10 cellular contexts compared by ENCODE assay signal in genomic region chr19:1038995-1039645, GRCh38. TPM values are rescaled to one million over a fixed set of nuclear protein-coding genes. Genes with fewer than 3 reads are reported as not detected.
A peak's percentile ranks its signal among the peaks of the same experiment; 100 is the strongest.
DNase-seq lines count a peak whose midpoint lies in the region; ATAC-seq and TF ChIP-seq lines count a peak whose summit lies in the region.
"Had no signal": no experiment of that assay in that cellular context is flagged by ENCODE, and none has a peak within 500 bp of the region (broad histone marks: within the 10 kb centered on the region; RNA-seq: fewer than 3 reads in every experiment).

No MANE protein-coding gene starts in this region.

- H3K4me1 Mint-ChIP-seq in CD8-positive, alpha-beta T cell (ENCODE audit: low read depth): peaks cover 48% of the 10 kb centered on the region
- peaks cover 29 to 39% of the 10 kb centered on the region in 2 donors for H3K4me1 Mint-ChIP-seq in natural killer cell treated with Interleukin-12 subunit alpha and Interleukin-12 subunit beta and Interleukin-15 and Interleukin-18, amount 100 ng/mL, for 72 hours (ENCODE audit: low read depth in 2 of 2)

- H3K4me1 ChIP-seq in CD8-positive, alpha-beta T cell (ENCODE audit: insufficient read depth, low read length): peaks cover 43% of the 10 kb centered on the region
- peaks cover 42% of the 10 kb centered on the region for H3K4me1 ChIP-seq in Karpas-422 (ENCODE audit: low read length)

- H3K79me2 ChIP-seq in Karpas-422 (ENCODE audit: low read length): no peaks in the 10 kb centered on the region

- intact Hi-C loops in CD8-positive, alpha-beta T cell (cut with DNase I, micrococcal nuclease): no loop called here
- intact Hi-C loops in posterior cingulate gyrus (cut with DNase I): no loop called here

- H3K27me3 ChIP-seq in CD8-positive, alpha-beta T cell (ENCODE audit: insufficient read depth, low read length): no peaks in the 10 kb centered on the region
- no peaks in the 10 kb centered on the region for H3K27me3 ChIP-seq in Karpas-422 (ENCODE audit: low read length)

- peak overlapping the region; percentile 87 for H3K4me2 ChIP-seq in Karpas-422 (ENCODE audit: low read depth, low read length, poor library complexity, severe bottlenecking)

- H3K27ac Mint-ChIP-seq in CD8-positive, alpha-beta T cell: peak overlapping the region; percentile 96
- peak overlapping the region; percentile 80 to 96 for H3K27ac Mint-ChIP-seq in natural killer cell treated with Interleukin-12 subunit alpha and Interleukin-12 subunit beta and Interleukin-15 and Interleukin-18, amount 100 ng/mL, for 72 hours

- CTCF ChIA-PET in CD8-positive, alpha-beta T cell (lab: Charles Lee): interaction anchor here (0.9 to 7.6 kb wide), 9 partner anchors 9 to 55 kb away, joined by 3 to 68 read pairs (median 5); partner anchors contain the start of genes ARHGAP45, CNN2, RNU6-2 and WDR18

- H3K36me3 ChIP-seq in CD8-positive, alpha-beta T cell (ENCODE audit: insufficient read depth, low read length): peaks cover 17% of the 10 kb centered on the region
- H3K36me3 ChIP-seq in Karpas-422 (ENCODE audit: insufficient read depth, low read length): peaks cover 4% of the 10 kb centered on the region; the same call in 1 of the 2 replicates

- DNase-seq in CD8-positive, alpha-beta T cell: peak in 1 of 7 experiments; percentile 54
- no peak for DNase-seq in Karpas-422
- peak; percentile 30 for DNase-seq in central memory CD4-positive, alpha-beta T cell
- DNase-seq in natural killer cell treated with Interleukin-12 subunit alpha and Interleukin-12 subunit beta and Interleukin-15 and Interleukin-18, amount 100 ng/mL, for 72 hours (ENCODE audit: low spot score): no peak
- no peak for DNase-seq in HUDEP-2 (lab: John Stamatoyannopoulos, UW; ENCODE audit: unreplicated experiment in 76 of 76)
- no peak for DNase-seq in posterior cingulate gyrus
- DNase-seq in COR-L47 (lab: John Stamatoyannopoulos, UW): no peak
- no peak for DNase-seq in NCI-H1436 (lab: John Stamatoyannopoulos, UW)

- no peaks in the 10 kb centered on the region for H3K9me3 Mint-ChIP-seq in CD8-positive, alpha-beta T cell
- no peaks in the 10 kb centered on the region for H3K9me3 Mint-ChIP-seq in natural killer cell treated with Interleukin-12 subunit alpha and Interleukin-12 subunit beta and Interleukin-15 and Interleukin-18, amount 100 ng/mL, for 72 hours

- no peaks in the 10 kb centered on the region for H3K9me2 ChIP-seq in Karpas-422 (replicated peaks; ENCODE audit: insufficient read depth, low read length)

- POLR2A ChIA-PET in CD8-positive, alpha-beta T cell (lab: Charles Lee): interaction anchor here (0.6 to 8.3 kb wide), 18 partner anchors 9 to 230 kb away, joined by 3 to 148 read pairs (median 6); partner anchors contain the start of genes ARHGAP45, CNN2, GPX4 and RNU6-2

- ATAC-seq in CD8-positive, alpha-beta T cell: no peak
- no peak for ATAC-seq in natural killer cell treated with Interleukin-12 subunit alpha and Interleukin-12 subunit beta and Interleukin-15 and Interleukin-18, amount 100 ng/mL, for 72 hours

- TF ChIP-seq CTCF in CD8-positive, alpha-beta T cell (IDR thresholded peaks at IDR 0.05): no peak

- 0 out of 2 replicates have a peak overlapping the region, but pooled peaks have one; percentile 5 for H2AFZ ChIP-seq in Karpas-422 (ENCODE audit: low read length)

- H3K4me3 Mint-ChIP-seq in CD8-positive, alpha-beta T cell: peak overlapping the region; percentile 99
- H3K4me3 Mint-ChIP-seq in natural killer cell treated with Interleukin-12 subunit alpha and Interleukin-12 subunit beta and Interleukin-15 and Interleukin-18, amount 100 ng/mL, for 72 hours: peak overlapping the region; percentile 95

- peak overlapping the region; percentile 62 for H3K9ac ChIP-seq in Karpas-422 (ENCODE audit: low read length)

- H3K36me3 Mint-ChIP-seq in CD8-positive, alpha-beta T cell: peaks cover 62% of the 10 kb centered on the region
- H3K36me3 Mint-ChIP-seq in natural killer cell treated with Interleukin-12 subunit alpha and Interleukin-12 subunit beta and Interleukin-15 and Interleukin-18, amount 100 ng/mL, for 72 hours: no peaks in the 10 kb centered on the region

- no peaks in the 10 kb centered on the region for H3K9me3 ChIP-seq in CD8-positive, alpha-beta T cell (ENCODE audit: low read length)
- no peaks in the 10 kb centered on the region for H3K9me3 ChIP-seq in Karpas-422 (ENCODE audit: low read length)

- no peaks in the 10 kb centered on the region for H3K27me3 Mint-ChIP-seq in CD8-positive, alpha-beta T cell (ENCODE audit: low read depth)
- H3K27me3 Mint-ChIP-seq in natural killer cell treated with Interleukin-12 subunit alpha and Interleukin-12 subunit beta and Interleukin-15 and Interleukin-18, amount 100 ng/mL, for 72 hours: no peaks in the 10 kb centered on the region

- no peak overlapping the region for H3K27ac ChIP-seq in CD8-positive, alpha-beta T cell (ENCODE audit: low read depth, low read length)
- H3K27ac ChIP-seq in Karpas-422 (ENCODE audit: low read length): peak overlapping the region; percentile 95

- peak overlapping the region; percentile 96 for H3K4me3 ChIP-seq in CD8-positive, alpha-beta T cell (ENCODE audit: low read depth, low read length)
- peak overlapping the region; percentile 79 for H3K4me3 ChIP-seq in Karpas-422 (ENCODE audit: low read length)

- 0 out of 2 replicates have a peak, but pooled peaks cover 8% of the 10 kb centered on the region for H4K20me1 ChIP-seq in Karpas-422 (ENCODE audit: insufficient read depth, low read depth, low read length)

RNA-seq across cellular contexts. Expression of gene ABCA7, which starts 0.8 kb away (rescaled TPM):
- total RNA-seq in CD8-positive, alpha-beta T cell: 10 to 100 TPM; 93.3 to 98.0 TPM
- 23.8 and 31.7 TPM in 2 replicates for total RNA-seq in Karpas-422 (2014; rRNA removed; shearing (Covaris generic); ENCODE audit: low replicate concordance)
- 10 to 100 TPM; 53.7 to 69.9 TPM for total RNA-seq in natural killer cell treated with Interleukin-12 subunit alpha and Interleukin-12 subunit beta and Interleukin-15 and Interleukin-18, amount 100 ng/mL, for 72 hours

RNA-seq across cellular contexts. Expression of gene CNN2, which starts 12.7 kb away (rescaled TPM):
- total RNA-seq in CD8-positive, alpha-beta T cell: 100 to 1,000 TPM; 382 to 392 TPM
- 88.6 and 97.9 TPM in 2 replicates for total RNA-seq in Karpas-422 (2014; rRNA removed; shearing (Covaris generic); ENCODE audit: low replicate concordance)
- total RNA-seq in natural killer cell treated with Interleukin-12 subunit alpha and Interleukin-12 subunit beta and Interleukin-15 and Interleukin-18, amount 100 ng/mL, for 72 hours: 100 to 1,000 TPM; 119 to 141 TPM

RNA-seq across cellular contexts. Expression of gene RNU6-2, which starts 17.8 kb away (rescaled TPM):
- total RNA-seq in CD8-positive, alpha-beta T cell: not detected
- not detected in 2 replicates for total RNA-seq in Karpas-422 (2014; rRNA removed; shearing (Covaris generic); ENCODE audit: low replicate concordance)
- not detected for total RNA-seq in natural killer cell treated with Interleukin-12 subunit alpha and Interleukin-12 subunit beta and Interleukin-15 and Interleukin-18, amount 100 ng/mL, for 72 hours
- total RNA-seq: liver, temporal lobe had no signal

RNA-seq across cellular contexts. Expression of gene TMEM259, which starts 18.2 kb away (rescaled TPM):
- 100 to 1,000 TPM; 408 to 443 TPM for total RNA-seq in CD8-positive, alpha-beta T cell
- total RNA-seq in Karpas-422 (2014; rRNA removed; shearing (Covaris generic); ENCODE audit: low replicate concordance): 133 and 167 TPM in 2 replicates
- total RNA-seq in natural killer cell treated with Interleukin-12 subunit alpha and Interleukin-12 subunit beta and Interleukin-15 and Interleukin-18, amount 100 ng/mL, for 72 hours: 100 to 1,000 TPM; 150 to 267 TPM

RNA-seq across cellular contexts. Expression of gene ARHGAP45, which starts 27.8 kb away (rescaled TPM):
- 100 to 1,000 TPM; 901 to 938 TPM for total RNA-seq in CD8-positive, alpha-beta T cell
- 31.5 and 114 TPM in 2 replicates for total RNA-seq in Karpas-422 (2014; rRNA removed; shearing (Covaris generic); ENCODE audit: low replicate concordance)
- total RNA-seq in natural killer cell treated with Interleukin-12 subunit alpha and Interleukin-12 subunit beta and Interleukin-15 and Interleukin-18, amount 100 ng/mL, for 72 hours: 100 to 1,000 TPM; 320 to 338 TPM
